Comparison of ENCODE assay signal across 8 cellular contexts in genomic region chr7:148962515-148962822, GRCh38.
DNase-seq lines count a peak whose midpoint lies in the region; ATAC-seq and TF ChIP-seq lines count a peak whose summit lies in the region.

No MANE protein-coding gene starts in this region.

- ATAC-seq in right cardiac atrium (no peak), omental fat pad (ENCODE audit: low FRiP score) (no peak)

- CTCF ChIA-PET in activated CD4-positive, alpha-beta T cell treated with anti-CD3 and anti-CD28 coated beads, Interleukin-2, amount 10 ng/mL, durations not matched to agents 7 days and 5 days (lab: Charles Lee): interaction anchor here (0.8 to 2.3 kb wide), 14 partner anchors 17 to 457 kb away, joined by 3 to 7 read pairs (median 4); no protein-coding TSS in a partner anchor

- TF ChIP-seq CTCF in Peyer's patch (IDR thresholded peaks at IDR 0.05): no peak
- TF ChIP-seq CTCF in stomach (IDR thresholded peaks at IDR 0.05): no peak
- TF ChIP-seq CTCF in omental fat pad (IDR thresholded peaks at IDR 0.05): no peak

- no peak for TF ChIP-seq POLR2A in Peyer's patch (IDR thresholded peaks at IDR 0.05)
- TF ChIP-seq POLR2A in stomach (IDR thresholded peaks at IDR 0.05): no peak

- WGBS in right cardiac atrium: 13% methylated on average over 5 of the region's 5 CpGs
- 4 to 9% (median 8%) methylated on average over 5 of the region's 5 CpGs for WGBS in stomach, 5 donors

- H3K4me3 Mint-ChIP-seq in activated CD4-positive, alpha-beta T cell treated with anti-CD3 and anti-CD28 coated beads, Interleukin-2, amount 10 ng/mL, durations not matched to agents 7 days and 5 days: peak overlapping the region; percentile 94

- H3K4me1 ChIP-seq in Peyer's patch: peaks cover 0 to 16% (median 2%) of the 10 kb centered on the region in 4 donors
- no peaks in the 10 kb centered on the region for H3K4me1 ChIP-seq in right cardiac atrium (ENCODE audit: control insufficient read depth, insufficient read depth, low read length)
- peaks cover 9 to 32% (median 25%) of the 10 kb centered on the region in 4 donors for H3K4me1 ChIP-seq in stomach

- intact Hi-C loops in right cardiac atrium (cut with DNase I): loop anchor here (5.0 to 10.0 kb wide), 7 partner anchors 78 to 698 kb away; partner anchors contain the start of genes CUL1 (in 2 of the 4) and EZH2 (in 1 of the 4)
- intact Hi-C loops in stomach (cut with DNase I; ENCODE audit: low total_unique reads): loop anchor here (5.0 kb wide), 1 partner anchor 385 kb away; no protein-coding TSS in a partner anchor

- H3K36me3 ChIP-seq in Peyer's patch (no peaks in the 10 kb centered on the region), stomach (no peaks in the 10 kb centered on the region)

- H3K27me3 Mint-ChIP-seq in activated CD4-positive, alpha-beta T cell treated with anti-CD3 and anti-CD28 coated beads, Interleukin-2, amount 10 ng/mL, durations not matched to agents 7 days and 5 days: peaks cover 2% of the 10 kb centered on the region

- H3K27me3 ChIP-seq in Peyer's patch: no peaks in the 10 kb centered on the region
- no peaks in the 10 kb centered on the region for H3K27me3 ChIP-seq in right cardiac atrium (ENCODE audit: control insufficient read depth, insufficient read depth)
- H3K27me3 ChIP-seq in stomach: no peaks in the 10 kb centered on the region

- POLR2A ChIA-PET in activated CD4-positive, alpha-beta T cell treated with anti-CD3 and anti-CD28 coated beads, Interleukin-2, amount 10 ng/mL, durations not matched to agents 7 days and 5 days (lab: Charles Lee): no interaction called here

- H3K36me3 Mint-ChIP-seq in activated CD4-positive, alpha-beta T cell treated with anti-CD3 and anti-CD28 coated beads, Interleukin-2, amount 10 ng/mL, durations not matched to agents 7 days and 5 days (ENCODE audit: low read depth): no peaks in the 10 kb centered on the region

- no peak for TF ChIP-seq EP300 in stomach (IDR thresholded peaks at IDR 0.05)

- H3K27ac Mint-ChIP-seq in activated CD4-positive, alpha-beta T cell treated with anti-CD3 and anti-CD28 coated beads, Interleukin-2, amount 10 ng/mL, durations not matched to agents 7 days and 5 days: peak overlapping the region; percentile 97

- peak overlapping the region in 2 of 4 donors; percentile 13 to 53 for H3K27ac ChIP-seq in Peyer's patch
- H3K27ac ChIP-seq in right cardiac atrium (ENCODE audit: low read length): no peak overlapping the region
- H3K27ac ChIP-seq in stomach: peak overlapping the region in 3 of 5 donors; percentile 67 to 82 (median 77)

- H3K9me3 ChIP-seq in Peyer's patch: no peaks in the 10 kb centered on the region
- H3K9me3 ChIP-seq in right cardiac atrium (ENCODE audit: control insufficient read depth, low read length): no peaks in the 10 kb centered on the region
- no peaks in the 10 kb centered on the region for H3K9me3 ChIP-seq in stomach

- H3K9me3 Mint-ChIP-seq in activated CD4-positive, alpha-beta T cell treated with anti-CD3 and anti-CD28 coated beads, Interleukin-2, amount 10 ng/mL, durations not matched to agents 7 days and 5 days: no peaks in the 10 kb centered on the region

- H3K4me3 ChIP-seq in Peyer's patch: peak overlapping the region; percentile 35 to 68 (median 55)
- H3K4me3 ChIP-seq in right cardiac atrium (ENCODE audit: low read length): peak overlapping the region; percentile 97
- peak overlapping the region; percentile 48 to 67 (median 57) for H3K4me3 ChIP-seq in stomach

- H3K4me1 Mint-ChIP-seq in activated CD4-positive, alpha-beta T cell treated with anti-CD3 and anti-CD28 coated beads, Interleukin-2, amount 10 ng/mL, durations not matched to agents 7 days and 5 days: peaks cover 33% of the 10 kb centered on the region

- no peak for DNase-seq in activated CD4-positive, alpha-beta T cell treated with anti-CD3 and anti-CD28 coated beads, Interleukin-2, amount 10 ng/mL, durations not matched to agents 7 days and 5 days
- DNase-seq in activated CD4-positive, alpha-beta T cell treated with anti-CD3 and anti-CD28 coated beads, Interleukin-2, amount 50 U/mL, for 48 hours: no peak
- DNase-seq in Peyer's patch: no peak
- DNase-seq in right cardiac atrium: no peak
- DNase-seq in stomach: no peak
- DNase-seq in omental fat pad (ENCODE audit: low spot score): no peak
- DNase-seq in stimulated activated naive CD4-positive, alpha-beta T cell (lab: John Stamatoyannopoulos, UW): no peak
- no peak for DNase-seq in GOT3 (lab: John Stamatoyannopoulos, UW)
